ENCODE assay signal across 1 cellular context in genomic region chr3:129310612-129311011, GRCh38.
TF ChIP-seq lines count a peak whose summit lies in the region.

No MANE protein-coding gene starts in this region.

TF ChIP-seq in WTC11, 78 proteins besides CTCF, POLR2A, EP300 and RAD21 (continued from another document):
- TF ChIP-seq, protein P1, sequence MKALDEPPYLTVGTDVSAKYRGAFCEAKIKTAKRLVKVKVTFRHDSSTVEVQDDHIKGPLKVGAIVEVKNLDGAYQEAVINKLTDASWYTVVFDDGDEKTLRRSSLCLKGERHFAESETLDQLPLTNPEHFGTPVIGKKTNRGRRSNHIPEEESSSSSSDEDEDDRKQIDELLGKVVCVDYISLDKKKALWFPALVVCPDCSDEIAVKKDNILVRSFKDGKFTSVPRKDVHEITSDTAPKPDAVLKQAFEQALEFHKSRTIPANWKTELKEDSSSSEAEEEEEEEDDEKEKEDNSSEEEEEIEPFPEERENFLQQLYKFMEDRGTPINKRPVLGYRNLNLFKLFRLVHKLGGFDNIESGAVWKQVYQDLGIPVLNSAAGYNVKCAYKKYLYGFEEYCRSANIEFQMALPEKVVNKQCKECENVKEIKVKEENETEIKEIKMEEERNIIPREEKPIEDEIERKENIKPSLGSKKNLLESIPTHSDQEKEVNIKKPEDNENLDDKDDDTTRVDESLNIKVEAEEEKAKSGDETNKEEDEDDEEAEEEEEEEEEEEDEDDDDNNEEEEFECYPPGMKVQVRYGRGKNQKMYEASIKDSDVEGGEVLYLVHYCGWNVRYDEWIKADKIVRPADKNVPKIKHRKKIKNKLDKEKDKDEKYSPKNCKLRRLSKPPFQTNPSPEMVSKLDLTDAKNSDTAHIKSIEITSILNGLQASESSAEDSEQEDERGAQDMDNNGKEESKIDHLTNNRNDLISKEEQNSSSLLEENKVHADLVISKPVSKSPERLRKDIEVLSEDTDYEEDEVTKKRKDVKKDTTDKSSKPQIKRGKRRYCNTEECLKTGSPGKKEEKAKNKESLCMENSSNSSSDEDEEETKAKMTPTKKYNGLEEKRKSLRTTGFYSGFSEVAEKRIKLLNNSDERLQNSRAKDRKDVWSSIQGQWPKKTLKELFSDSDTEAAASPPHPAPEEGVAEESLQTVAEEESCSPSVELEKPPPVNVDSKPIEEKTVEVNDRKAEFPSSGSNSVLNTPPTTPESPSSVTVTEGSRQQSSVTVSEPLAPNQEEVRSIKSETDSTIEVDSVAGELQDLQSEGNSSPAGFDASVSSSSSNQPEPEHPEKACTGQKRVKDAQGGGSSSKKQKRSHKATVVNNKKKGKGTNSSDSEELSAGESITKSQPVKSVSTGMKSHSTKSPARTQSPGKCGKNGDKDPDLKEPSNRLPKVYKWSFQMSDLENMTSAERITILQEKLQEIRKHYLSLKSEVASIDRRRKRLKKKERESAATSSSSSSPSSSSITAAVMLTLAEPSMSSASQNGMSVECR (CRISPR knock-in tag; IDR thresholded peaks at IDR 0.05; ENCODE audit: borderline replicate concordance): no peak
- TF ChIP-seq, protein P2, sequence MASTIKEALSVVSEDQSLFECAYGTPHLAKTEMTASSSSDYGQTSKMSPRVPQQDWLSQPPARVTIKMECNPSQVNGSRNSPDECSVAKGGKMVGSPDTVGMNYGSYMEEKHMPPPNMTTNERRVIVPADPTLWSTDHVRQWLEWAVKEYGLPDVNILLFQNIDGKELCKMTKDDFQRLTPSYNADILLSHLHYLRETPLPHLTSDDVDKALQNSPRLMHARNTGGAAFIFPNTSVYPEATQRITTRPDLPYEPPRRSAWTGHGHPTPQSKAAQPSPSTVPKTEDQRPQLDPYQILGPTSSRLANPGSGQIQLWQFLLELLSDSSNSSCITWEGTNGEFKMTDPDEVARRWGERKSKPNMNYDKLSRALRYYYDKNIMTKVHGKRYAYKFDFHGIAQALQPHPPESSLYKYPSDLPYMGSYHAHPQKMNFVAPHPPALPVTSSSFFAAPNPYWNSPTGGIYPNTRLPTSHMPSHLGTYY (CRISPR knock-in tag; IDR thresholded peaks at IDR 0.05): no peak
TF ChIP-seq in WTC11: peak in this region for 0.
